ENCODE assay signal across 39 cellular contexts in genomic region chr17:58593121-58593520, GRCh38.
"Had no signal": no experiment of that assay in that cellular context is flagged by ENCODE, and none has a peak within 500 bp of the region (broad histone marks: within the 10 kb centered on the region; RNA-seq: fewer than 3 reads in every experiment).

No MANE protein-coding gene starts in this region.

- FAIRE-seq: astrocyte, TTC549 had no signal

- H3K36me3 Mint-ChIP-seq: activated naive CD4-positive, alpha-beta T cell treated with anti-CD3 and anti-CD28 coated beads, Interleukin-2, amount 50 U/mL, for 72 hours; activated naive CD8-positive, alpha-beta T cell treated with anti-CD3 and anti-CD28 coated beads for 36 hours had no signal

- H3K36me3 ChIP-seq: adrenal gland, brain microvascular endothelial cell, breast epithelium had no signal

- H3K9me3 Mint-ChIP-seq: activated CD4-positive, alpha-beta T cell treated with anti-CD3 and anti-CD28 coated beads, Interleukin-2, amount 10 ng/mL, durations not matched to agents 7 days and 5 days; activated CD8-positive, alpha-beta T cell treated with anti-CD3 and anti-CD28 coated beads for 36 hours; activated naive CD4-positive, alpha-beta T cell treated with anti-CD3 and anti-CD28 coated beads for 36 hours; activated naive CD4-positive, alpha-beta T cell treated with anti-CD3 and anti-CD28 coated beads, Interleukin-2, amount 50 U/mL, for 72 hours; activated naive CD8-positive, alpha-beta T cell treated with anti-CD3 and anti-CD28 coated beads for 36 hours; activated T-cell treated with anti-CD3 and anti-CD28 coated beads, Interleukin-2, amount 50 U/mL, for 4 hours; activated T-cell treated with anti-CD3 and anti-CD28 coated beads, Interleukin-2, amount 50 U/mL, for 72 hours; activated T-helper 1 cell treated with anti-CD3 and anti-CD28 coated beads, Interleukin-12 subunit alpha, Interleukin-12 subunit beta, Interleukin-2, Interleukin-4 antibody, amounts not matched to agents 30 ng/mL and 10 ng/mL and 1 ng/mL, durations not matched to agents 14 hours and 24 hours and 36 hours; activated T-helper 17 cell treated with anti-CD3 and anti-CD28 coated beads, Interleukin-2, amount 50 U/mL, for 72 hours; central memory CD8-positive, alpha-beta T cell; T-helper 1 cell treated with Interleukin-12 subunit alpha and Interleukin-12 subunit beta and Interleukin-4 antibody, amounts not matched to agents 30 μg/mL and 1 μg/mL, for 36 hours; T-helper 2 cell treated with Interferon-gamma antibody and Interleukin-4, amounts not matched to agents 5 μg/mL and 100 μg/mL, for 36 hours had no signal

- H3K27ac Mint-ChIP-seq: activated CD4-positive, alpha-beta T cell treated with anti-CD3 and anti-CD28 coated beads for 36 hours; activated CD4-positive, alpha-beta T cell treated with anti-CD3 and anti-CD28 coated beads, Interleukin-2, amount 10 ng/mL, durations not matched to agents 7 days and 5 days; activated CD8-positive, alpha-beta T cell treated with anti-CD3 and anti-CD28 coated beads for 36 hours; activated naive CD4-positive, alpha-beta T cell treated with anti-CD3 and anti-CD28 coated beads for 36 hours; activated naive CD4-positive, alpha-beta T cell treated with anti-CD3 and anti-CD28 coated beads, Interleukin-2, amount 50 U/mL, for 72 hours; activated naive CD8-positive, alpha-beta T cell treated with anti-CD3 and anti-CD28 coated beads for 36 hours; activated T-cell treated with anti-CD3 and anti-CD28 coated beads, Interleukin-2, amount 50 U/mL, for 72 hours; activated T-helper 1 cell treated with anti-CD3 and anti-CD28 coated beads, Interleukin-12 subunit alpha, Interleukin-12 subunit beta, Interleukin-2, Interleukin-4 antibody, amounts not matched to agents 30 ng/mL and 10 ng/mL and 1 ng/mL, durations not matched to agents 14 hours and 24 hours and 36 hours; activated T-helper 17 cell treated with anti-CD3 and anti-CD28 coated beads, Interleukin-2, amount 50 U/mL, for 72 hours; T-helper 1 cell treated with Interleukin-12 subunit alpha and Interleukin-12 subunit beta and Interleukin-4 antibody, amounts not matched to agents 30 μg/mL and 1 μg/mL, for 36 hours; T-helper 2 cell treated with Interferon-gamma antibody and Interleukin-4, amounts not matched to agents 5 μg/mL and 100 μg/mL, for 36 hours had no signal

- H3K27me3 Mint-ChIP-seq: activated CD4-positive, alpha-beta T cell treated with anti-CD3 and anti-CD28 coated beads for 36 hours; activated CD4-positive, alpha-beta T cell treated with anti-CD3 and anti-CD28 coated beads, Interleukin-2, amount 10 ng/mL, durations not matched to agents 7 days and 5 days; activated CD8-positive, alpha-beta T cell treated with anti-CD3 and anti-CD28 coated beads for 36 hours; activated naive CD8-positive, alpha-beta T cell treated with anti-CD3 and anti-CD28 coated beads for 36 hours; activated T-helper 17 cell treated with anti-CD3 and anti-CD28 coated beads, Interleukin-2, amount 50 U/mL, for 72 hours; central memory CD8-positive, alpha-beta T cell had no signal

- H3K4me1 ChIP-seq: adrenal gland, body of pancreas, breast epithelium had no signal

- DNase-seq: activated CD4-positive, alpha-beta T cell treated with anti-CD3 and anti-CD28 coated beads for 1 hour; activated CD4-positive, alpha-beta T cell treated with anti-CD3 and anti-CD28 coated beads for 36 hours; activated CD4-positive, alpha-beta T cell treated with anti-CD3 and anti-CD28 coated beads for 48 hours; activated CD4-positive, alpha-beta T cell treated with anti-CD3 and anti-CD28 coated beads, Interleukin-2, amount 10 ng/mL, durations not matched to agents 7 days and 5 days; activated CD4-positive, alpha-beta T cell treated with anti-CD3 and anti-CD28 coated beads, Interleukin-2, amount 50 U/mL, for 48 hours; activated CD4-positive, CD25-positive, alpha-beta regulatory T cell; activated CD8-positive, alpha-beta memory T cell treated with anti-CD3 and anti-CD28 coated beads, Interleukin-2, amount 50 U/mL, for 4 hours; activated CD8-positive, alpha-beta T cell treated with anti-CD3 and anti-CD28 coated beads for 36 hours; activated effector memory CD4-positive, alpha-beta T cell treated with anti-CD3 and anti-CD28 coated beads, Interleukin-2, amount 50 U/mL, for 16 hours; activated gamma-delta T cell treated with Interleukin-2 at 50 U/mL for 16 hours; activated naive CD4-positive, alpha-beta T cell; activated naive CD4-positive, alpha-beta T cell treated with anti-CD3 and anti-CD28 coated beads for 36 hours; activated naive CD4-positive, alpha-beta T cell treated with anti-CD3 and anti-CD28 coated beads, Interleukin-2, amount 50 U/mL, for 16 hours; activated naive CD8-positive, alpha-beta T cell treated with anti-CD3 and anti-CD28 coated beads for 36 hours; activated T-cell treated with anti-CD3 and anti-CD28 coated beads for 4 hours; activated T-cell treated with anti-CD3 and anti-CD28 coated beads, Interleukin-2, amount 50 U/mL, for 1 hour; activated T-cell treated with anti-CD3 and anti-CD28 coated beads, Interleukin-2, amount 50 U/mL, for 4 hours; activated T-cell treated with anti-CD3 and anti-CD28 coated beads, Interleukin-2, amount 50 U/mL, for 72 hours; adrenal gland; amniotic stem cell; aorta; body of pancreas; brain microvascular endothelial cell; caudate nucleus; cerebellar nuclear complex; T-helper 1 cell; T-helper 2 cell; T-helper 9 cell had no signal

- H3K9me3 ChIP-seq: adrenal gland, body of pancreas, breast epithelium had no signal

- H3K4me3 ChIP-seq: adrenal gland, body of pancreas, breast epithelium had no signal

- H3K27ac ChIP-seq: adrenal gland, body of pancreas, brain microvascular endothelial cell, breast epithelium, VCaP had no signal

- H3K4me3 Mint-ChIP-seq: activated CD4-positive, alpha-beta T cell treated with anti-CD3 and anti-CD28 coated beads for 36 hours; activated CD4-positive, alpha-beta T cell treated with anti-CD3 and anti-CD28 coated beads, Interleukin-2, amount 10 ng/mL, durations not matched to agents 7 days and 5 days; activated CD8-positive, alpha-beta T cell treated with anti-CD3 and anti-CD28 coated beads for 36 hours; activated naive CD4-positive, alpha-beta T cell treated with anti-CD3 and anti-CD28 coated beads for 36 hours; activated naive CD8-positive, alpha-beta T cell treated with anti-CD3 and anti-CD28 coated beads for 36 hours; activated T-cell treated with anti-CD3 and anti-CD28 coated beads, Interleukin-2, amount 50 U/mL, for 4 hours; activated T-cell treated with anti-CD3 and anti-CD28 coated beads, Interleukin-2, amount 50 U/mL, for 72 hours; activated T-helper 1 cell treated with anti-CD3 and anti-CD28 coated beads, Interleukin-12 subunit alpha, Interleukin-12 subunit beta, Interleukin-2, Interleukin-4 antibody, amounts not matched to agents 30 ng/mL and 10 ng/mL and 1 ng/mL, durations not matched to agents 14 hours and 24 hours and 36 hours; activated T-helper 17 cell treated with anti-CD3 and anti-CD28 coated beads, Interleukin-2, amount 50 U/mL, for 72 hours; central memory CD8-positive, alpha-beta T cell; T-helper 1 cell treated with Interleukin-12 subunit alpha and Interleukin-12 subunit beta and Interleukin-4 antibody, amounts not matched to agents 30 μg/mL and 1 μg/mL, for 36 hours; T-helper 2 cell treated with Interferon-gamma antibody and Interleukin-4, amounts not matched to agents 5 μg/mL and 100 μg/mL, for 36 hours had no signal

- H3K27me3 ChIP-seq: adrenal gland, body of pancreas, brain microvascular endothelial cell, breast epithelium had no signal

- ATAC-seq: activated CD4-positive, alpha-beta T cell treated with anti-CD3 and anti-CD28 coated beads for 36 hours; activated CD4-positive, CD25-positive, alpha-beta regulatory T cell treated with anti-CD3 and anti-CD28 coated beads, Interleukin-2, amount 50 U/mL, for 24 hours; activated CD8-positive, alpha-beta T cell treated with anti-CD3 and anti-CD28 coated beads for 36 hours; activated naive CD4-positive, alpha-beta T cell treated with anti-CD3 and anti-CD28 coated beads, Interleukin-2, amount 50 U/mL, for 72 hours; activated T-cell treated with anti-CD3 and anti-CD28 coated beads, Interleukin-2, amount 50 U/mL, for 4 hours; activated T-cell treated with anti-CD3 and anti-CD28 coated beads, Interleukin-2, amount 50 U/mL, for 72 hours; activated T-helper 17 cell treated with anti-CD3 and anti-CD28 coated beads, Interleukin-2, amount 50 U/mL, for 72 hours; body of pancreas had no signal

- H3K4me1 Mint-ChIP-seq: activated CD4-positive, alpha-beta T cell treated with anti-CD3 and anti-CD28 coated beads for 36 hours; activated CD4-positive, alpha-beta T cell treated with anti-CD3 and anti-CD28 coated beads, Interleukin-2, amount 10 ng/mL, durations not matched to agents 7 days and 5 days; activated naive CD8-positive, alpha-beta T cell treated with anti-CD3 and anti-CD28 coated beads for 36 hours; activated T-helper 17 cell treated with anti-CD3 and anti-CD28 coated beads, Interleukin-2, amount 50 U/mL, for 72 hours; central memory CD8-positive, alpha-beta T cell had no signal
